Comparison of ENCODE assay signal across 17 cellular contexts in genomic region chr7:8155836-8156235, GRCh38.
DNase-seq lines count a peak whose midpoint lies in the region; ATAC-seq and FAIRE-seq lines count a peak whose summit lies in the region.
"Had no signal": no experiment of that assay in that cellular context is flagged by ENCODE, and none has a peak within 500 bp of the region (broad histone marks: within the 10 kb centered on the region; RNA-seq: fewer than 3 reads in every experiment).

No MANE protein-coding gene starts in this region.

- peaks cover 0 to 16% (median 5%) of the 10 kb centered on the region in 6 donors for H3K9me3 Mint-ChIP-seq in immature natural killer cell

- H3K36me3 Mint-ChIP-seq in immature natural killer cell: peaks cover 0 to 5% (median 0%) of the 10 kb centered on the region in 3 donors

- FAIRE-seq in urothelium cell line (lab: Jason Lieb, UNC): peak; percentile 23
- FAIRE-seq: A204.1, GM19239 had no signal

- H3K27me3 ChIP-seq in HAP-1 (ENCODE audit: low read depth): no peaks in the 10 kb centered on the region
- H3K27me3 ChIP-seq: BLaER1 had no signal

- H3K4me1 Mint-ChIP-seq in immature natural killer cell: peaks cover 30 to 43% of the 10 kb centered on the region in 2 donors

- H3K27me3 Mint-ChIP-seq in immature natural killer cell (ENCODE audit: low read depth in 3 of 3): peaks cover 11 to 22% (median 18%) of the 10 kb centered on the region in 3 donors

- no peaks in the 10 kb centered on the region for H3K9me3 ChIP-seq in HAP-1
- H3K9me3 ChIP-seq: BLaER1, SJSA1 had no signal

- no peaks in the 10 kb centered on the region for H3K36me3 ChIP-seq in HAP-1 (replicated peaks)
- H3K36me3 ChIP-seq: BLaER1, SJSA1 had no signal

- DNase-seq in Right ventricle myocardium inferior (ENCODE audit: missing footprints) (peak; percentile 68), cardiac septum (ENCODE audit: low spot score) (no peak), NCI-H146 (lab: John Stamatoyannopoulos, UW) (peak; percentile 44), NCI-H774 (lab: John Stamatoyannopoulos, UW) (peak; percentile 27), urothelium cell line (ENCODE audit: low spot score) (no peak), HAP-1 (ENCODE audit: low spot score in 2 of 2) (no peak), immature natural killer cell (no peak)
- DNase-seq: CD8-positive, alpha-beta memory T cell; NCI-H187 treated with DMSO at 0.1 percent for 48 hours; NCI-H524 treated with DMSO at 0.1 percent for 48 hours; RPMI8226 had no signal

- intact Hi-C loops in Right ventricle myocardium inferior (cut with DNase I): no loop called here
- intact Hi-C loops in cardiac septum (cut with DNase I): no loop called here

- ATAC-seq in Right ventricle myocardium inferior (no peak), GM21737 (IDR thresholded peaks at IDR 0.05; ENCODE audit: unreplicated experiment) (no peak)
- ATAC-seq: HCT116 had no signal

- H3K27ac Mint-ChIP-seq in immature natural killer cell: no peak overlapping the region

- H3K4me3 Mint-ChIP-seq in immature natural killer cell: no peak overlapping the region
- H3K4me3 Mint-ChIP-seq: CD8-positive, alpha-beta memory T cell had no signal

- H3K4me3 ChIP-seq in HAP-1: no peak overlapping the region
- H3K4me3 ChIP-seq: BLaER1, SJSA1 had no signal

- no peaks in the 10 kb centered on the region for H3K4me1 ChIP-seq in HAP-1
- H3K4me1 ChIP-seq: SJSA1 had no signal

- in situ Hi-C loops in HAP-1 (cut with MboI; ENCODE audit: low sequenced_read_pairs): no loop called here

Comparison
In these comparisons a context has a peak if more than half of its experiments do, and no peak if none do; other contexts are left out.
1. DNase-seq: peak in Right ventricle myocardium inferior (single experiment), NCI-H146 (single experiment) and NCI-H774 (single experiment); none in cardiac septum (single experiment), urothelium cell line (single experiment), HAP-1 (0 of 2) and immature natural killer cell (0 of 3).